In genomic region chr5:145502906-145503305, GRCh38 we compare ENCODE assay signal across 24 cellular contexts.
"Had no signal": no experiment of that assay in that cellular context is flagged by ENCODE, and none has a peak within 500 bp of the region (broad histone marks: within the 10 kb centered on the region; RNA-seq: fewer than 3 reads in every experiment).

No MANE protein-coding gene starts in this region.

- H3K27me3 Mint-ChIP-seq: dendritic cell treated with granulocyte-macrophage colony-stimulating factor and Interleukin-4, amounts not matched to agents 40 ng/mL and 50 ng/mL, for 4 days; effector memory CD8-positive, alpha-beta T cell had no signal

- H3K9me3 ChIP-seq: colonic mucosa, esophagus muscularis mucosa, esophagus squamous epithelium, gastrocnemius medialis, gastroesophageal sphincter, heart left ventricle, heart right ventricle had no signal

- H3K4me3 Mint-ChIP-seq: dendritic cell treated with granulocyte-macrophage colony-stimulating factor and Interleukin-4, amounts not matched to agents 40 ng/mL and 50 ng/mL, for 4 days; effector memory CD8-positive, alpha-beta T cell; endodermal cell had no signal

- ATAC-seq: effector memory CD8-positive, alpha-beta T cell; esophagus mucosa; foreskin keratinocyte; gastrocnemius medialis; gastroesophageal sphincter; heart left ventricle; heart right ventricle had no signal

- H3K27me3 ChIP-seq: colonic mucosa, dorsolateral prefrontal cortex, esophagus muscularis mucosa, esophagus squamous epithelium, foreskin keratinocyte, gastrocnemius medialis, gastroesophageal sphincter, heart left ventricle, heart right ventricle had no signal

- H3K4me3 ChIP-seq: colonic mucosa, coronary artery, dorsolateral prefrontal cortex, esophagus muscularis mucosa, esophagus squamous epithelium, gastrocnemius medialis, gastroesophageal sphincter, heart left ventricle, heart right ventricle had no signal

- H3K27ac ChIP-seq: colonic mucosa, coronary artery, dorsolateral prefrontal cortex, epithelial cell of prostate, esophagus muscularis mucosa, esophagus squamous epithelium, foreskin keratinocyte, gastrocnemius medialis, gastroesophageal sphincter, heart left ventricle, heart right ventricle had no signal

- H3K4me1 ChIP-seq: colonic mucosa, foreskin keratinocyte, gastrocnemius medialis, heart left ventricle, heart right ventricle had no signal

- DNase-seq: colonic mucosa; cortex of kidney; dermis blood vessel endothelial cell; dorsolateral prefrontal cortex; effector CD4-positive, alpha-beta T cell; effector CD8-positive, alpha-beta T cell; effector memory CD4-positive, alpha-beta T cell; effector memory CD8-positive, alpha-beta T cell; endodermal cell; esophagus squamous epithelium; foreskin fibroblast; foreskin keratinocyte; foreskin melanocyte; gastrocnemius medialis; glutamatergic neuron; head of caudate nucleus; heart left ventricle; heart right ventricle had no signal

- H3K36me3 ChIP-seq: colonic mucosa, esophagus muscularis mucosa, esophagus squamous epithelium, gastrocnemius medialis, gastroesophageal sphincter, heart left ventricle, heart right ventricle had no signal

- H3K27ac Mint-ChIP-seq: dendritic cell treated with granulocyte-macrophage colony-stimulating factor and Interleukin-4, amounts not matched to agents 40 ng/mL and 50 ng/mL, for 4 days; effector memory CD8-positive, alpha-beta T cell; endodermal cell had no signal
